In the genomic region with DNA sequence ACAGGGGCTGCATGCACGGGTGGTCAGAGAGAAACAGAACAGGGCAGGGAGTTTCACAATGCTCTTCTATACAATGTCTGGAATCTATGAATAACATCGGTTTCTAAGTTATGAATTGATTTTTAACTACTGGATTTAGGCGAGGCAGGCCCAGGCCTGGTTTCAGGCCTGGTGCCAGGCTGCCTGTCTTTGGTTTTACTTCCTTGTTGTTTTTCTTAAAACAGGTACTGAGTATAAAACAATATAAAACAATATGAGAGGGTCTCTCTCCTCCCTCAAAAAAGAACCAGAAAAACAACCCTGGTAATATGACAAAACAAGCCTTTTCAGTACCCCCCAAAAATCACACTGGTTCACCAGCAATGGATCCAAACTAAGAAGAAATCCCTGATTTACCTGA, we compare ENCODE assay signal across 8 cellular contexts.
DNase-seq lines count a peak whose midpoint lies in the region; ATAC-seq, FAIRE-seq and TF ChIP-seq lines count a peak whose summit lies in the region.
"Not testable (repeated sequence)": the region's sequence is repeated elsewhere in the genome, so short reads cannot be mapped to it uniquely, and the experiment has no call there.

No MANE protein-coding gene starts in this region.

- not testable (repeated sequence) for H3K4me3 ChIP-seq in GM23248; IMR-90 (ENCODE audit: insufficient read depth, low read depth, low read length); astrocyte (ENCODE audit: insufficient read depth, low read depth, low read length); mesenchymal stem cell (ENCODE audit: insufficient read depth in 1 of 2, low read depth in 1 of 2, low read length in 2 of 2)
- H3K4me3 ChIP-seq in bronchial epithelial cell (ENCODE audit: low read depth, low read length) = peak overlapping the region; percentile 21
- peak overlapping the region in 1 of 2 donors; percentile 7 for H3K4me3 ChIP-seq in esophagus (ENCODE audit: low read depth in 1 of 2, low read length in 2 of 2)

- not testable (repeated sequence) for H3K9me3 ChIP-seq in GM23248 (ENCODE audit: low read depth); IMR-90 (ENCODE audit: control insufficient read depth, insufficient read depth, low read length); astrocyte (ENCODE audit: insufficient read depth, low read depth, low read length); esophagus (ENCODE audit: control insufficient read depth in 2 of 2, insufficient read depth in 1 of 2, low read depth in 1 of 2, low read length in 1 of 2); mesenchymal stem cell (ENCODE audit: control insufficient read depth, low read length)

- not testable (repeated sequence) for H3K36me3 ChIP-seq in GM23248 (ENCODE audit: low read depth); IMR-90 (ENCODE audit: control insufficient read depth, insufficient read depth, low read length); astrocyte (ENCODE audit: insufficient read depth, low read length); bronchial epithelial cell (ENCODE audit: control insufficient read depth, insufficient read depth, low read length); esophagus (ENCODE audit: control insufficient read depth in 2 of 2, insufficient read depth in 2 of 2, low read length in 1 of 2); mesenchymal stem cell (ENCODE audit: control insufficient read depth in 1 of 2, insufficient read depth in 2 of 2, low read depth in 1 of 2, low read length in 2 of 2)

- not testable (repeated sequence) for H3K27me3 ChIP-seq in GM23248 (replicated peaks; ENCODE audit: insufficient read depth); IMR-90 (ENCODE audit: control insufficient read depth, insufficient read depth, low read length); astrocyte (ENCODE audit: insufficient read depth, low read length); bronchial epithelial cell (ENCODE audit: control insufficient read depth, insufficient read depth, low read length); esophagus (ENCODE audit: control insufficient read depth in 1 of 2, insufficient read depth in 2 of 2, low read length in 2 of 2); mesenchymal stem cell (ENCODE audit: control insufficient read depth in 1 of 2, insufficient read depth in 1 of 2, low read length in 2 of 2)

- 0 out of 2 replicates have a peak overlapping the region, but pooled peaks have one; percentile 36 for H3K18ac ChIP-seq in IMR-90 (ENCODE audit: low read depth, low read length)
- H3K18ac ChIP-seq in mesenchymal stem cell (ENCODE audit: low read depth in 1 of 2, low read length in 2 of 2) = not testable (repeated sequence)

- not testable (repeated sequence) for H3K36me3 Mint-ChIP-seq in astrocyte (ENCODE audit: low read depth, unreplicated experiment); neural crest cell (ENCODE audit: low read depth); type B pancreatic cell

- not testable (repeated sequence) for H3K4ac ChIP-seq in IMR-90 (ENCODE audit: low read depth, low read length); mesenchymal stem cell (ENCODE audit: low read depth in 1 of 2, low read length in 2 of 2)

- intact Hi-C loops in IMR-90 (cut with micrococcal nuclease) = not testable (repeated sequence)

- not testable (repeated sequence) for H2BK15ac ChIP-seq in IMR-90 (ENCODE audit: low read depth, low read length); mesenchymal stem cell (ENCODE audit: low read depth, poor library complexity, severe bottlenecking)

- not testable (repeated sequence) for H3K4me1 ChIP-seq in GM23248 (ENCODE audit: insufficient read depth); IMR-90 (ENCODE audit: control insufficient read depth, insufficient read depth, low read length); astrocyte (ENCODE audit: insufficient read depth, low read length); esophagus (ENCODE audit: control insufficient read depth in 2 of 2, insufficient read depth in 2 of 2, low read length in 1 of 2); mesenchymal stem cell (ENCODE audit: control insufficient read depth, insufficient read depth, low read depth, low read length)

- not testable (repeated sequence) for H2BK12ac ChIP-seq in mesenchymal stem cell (ENCODE audit: low read length in 2 of 2)

- not testable (repeated sequence) for H3K9me2 ChIP-seq in GM23248 (ENCODE audit: insufficient read depth)

- not testable (repeated sequence) for TF ChIP-seq RAD21 in IMR-90 (IDR thresholded peaks at IDR 0.05; ENCODE audit: low read length)

- H3K23ac ChIP-seq in IMR-90 (ENCODE audit: low read depth, low read length); mesenchymal stem cell (ENCODE audit: low read length in 2 of 2): not testable (repeated sequence)

- H4K5ac ChIP-seq in IMR-90 (ENCODE audit: low read depth, low read length) = not testable (repeated sequence)

- not testable (repeated sequence) for H2AK5ac ChIP-seq in IMR-90 (ENCODE audit: low read depth, low read length); mesenchymal stem cell (ENCODE audit: low read length, severe bottlenecking)

- H2AFZ ChIP-seq in GM23248 = peak overlapping the region; percentile 42; the same call in 1 of the 2 replicates
- H2AFZ ChIP-seq in IMR-90 (replicated peaks; ENCODE audit: low read length, poor library complexity); astrocyte (ENCODE audit: low read depth, low read length); mesenchymal stem cell (ENCODE audit: low read depth, low read length): not testable (repeated sequence)

- not testable (repeated sequence) for H3K27ac ChIP-seq in GM23248; IMR-90 (ENCODE audit: insufficient read depth, low read length); astrocyte (ENCODE audit: low read depth, low read length)
- H3K27ac ChIP-seq in esophagus (ENCODE audit: low read depth in 2 of 2, low read length in 1 of 2) = peak overlapping the region; percentile 88 to 90
- peak overlapping the region; percentile 74 for H3K27ac ChIP-seq in mesenchymal stem cell (ENCODE audit: low read length, poor library complexity, severe bottlenecking)

- not testable (repeated sequence) for H3K9me3 Mint-ChIP-seq in astrocyte (ENCODE audit: unreplicated experiment); neural crest cell; type B pancreatic cell

- H2BK20ac ChIP-seq in IMR-90 (ENCODE audit: low read depth, low read length) = not testable (repeated sequence)

- H3K4me1 Mint-ChIP-seq in astrocyte (ENCODE audit: low read depth, unreplicated experiment) = peaks cover 12% of the 10 kb centered on the region
- peaks cover 20% of the 10 kb centered on the region for H3K4me1 Mint-ChIP-seq in neural crest cell
- H3K4me1 Mint-ChIP-seq in type B pancreatic cell (ENCODE audit: unreplicated experiment) = peaks cover 23% of the 10 kb centered on the region

- WGBS in GM23248 (ENCODE audit: low coverage in 1 of 2, low lambda C conversion rate in 2 of 2, missing lambda C conversion rate in 2 of 2), 2 experiments = 21 to 24% methylated on average over 3 of the region's 3 CpGs
- no CpG with 5 or more reads among the region's 3 CpGs for WGBS in IMR-90 (ENCODE audit: extremely low coverage in 2 of 2, insufficient read length in 1 of 2), 2 experiments
- 37 to 41% methylated on average over 2 of the region's 3 CpGs for WGBS in esophagus, 2 donors
- 100% methylated on average over 1 of the region's 3 CpGs for WGBS in mesenchymal stem cell

- not testable (repeated sequence) for TF ChIP-seq CTCF in IMR-90 (conservative IDR thresholded peaks at IDR 0.05; ENCODE audit: low read depth, low read length); astrocyte (IDR thresholded peaks at IDR 0.05; ENCODE audit: insufficient read depth, low read depth, low read length); bronchial epithelial cell (IDR thresholded peaks at IDR 0.05; ENCODE audit: insufficient read depth, low read length, severe bottlenecking); neural crest cell (conservative IDR thresholded peaks at IDR 0.05); type B pancreatic cell (conservative IDR thresholded peaks at IDR 0.05)

- H3K9me1 ChIP-seq in IMR-90 (ENCODE audit: insufficient read depth, low read length) = not testable (repeated sequence)

- DNase-seq in GM23248; IMR-90; astrocyte (ENCODE audit: low read depth); mesenchymal stem cell; neural crest cell (ENCODE audit: low read depth, low spot score); type B pancreatic cell (ENCODE audit: extremely low spot score, unreplicated experiment): not testable (repeated sequence)
- peak; percentile 35 for DNase-seq in bronchial epithelial cell (ENCODE audit: low read depth)

- not testable (repeated sequence) for H2AK9ac ChIP-seq in IMR-90 (replicated peaks; ENCODE audit: low read depth, low read length, poor library complexity)

- H3F3A ChIP-seq in GM23248 (ENCODE audit: insufficient read depth) = not testable (repeated sequence)

- not testable (repeated sequence) for H3K9ac ChIP-seq in GM23248; IMR-90 (ENCODE audit: low read depth, low read length); astrocyte (ENCODE audit: low read length); mesenchymal stem cell (ENCODE audit: low read length)

- not testable (repeated sequence) for H2BK5ac ChIP-seq in IMR-90 (ENCODE audit: low read depth, low read length, poor library complexity, severe bottlenecking); mesenchymal stem cell (ENCODE audit: low read depth, low read length, poor library complexity, severe bottlenecking)

- H3K79me1 ChIP-seq in IMR-90 (ENCODE audit: low read depth in 1 of 2, low read length in 2 of 2); mesenchymal stem cell (replicated peaks; ENCODE audit: low read length, poor library complexity, severe bottlenecking): not testable (repeated sequence)

- H3K56ac ChIP-seq in IMR-90 (ENCODE audit: extremely low read depth, insufficient read depth, low read length) = not testable (repeated sequence)

- in situ Hi-C loops in GM23248 (cut with MboI); IMR-90 (cut with MboI; ENCODE audit: low sequenced_read_pairs): not testable (repeated sequence)

- H2BK120ac ChIP-seq in IMR-90 (ENCODE audit: low read depth, low read length); mesenchymal stem cell (ENCODE audit: low read depth, low read length): not testable (repeated sequence)

- not testable (repeated sequence) for ATAC-seq in IMR-90 (ENCODE audit: low read depth)

- BruUV-seq in IMR-90 (replicated peaks; lab: Mats Ljungman, UMichigan) = not testable (repeated sequence)

- H4K20me1 ChIP-seq in GM23248 (ENCODE audit: insufficient read depth); IMR-90 (ENCODE audit: insufficient read depth, low read length); astrocyte (ENCODE audit: insufficient read depth, low read length): not testable (repeated sequence)

- POLR2A ChIA-PET in IMR-90 (lab: Charles Lee; ENCODE audit: unreplicated experiment) = not testable (repeated sequence)

- H3K79me2 ChIP-seq in GM23248 (ENCODE audit: insufficient read depth); astrocyte (ENCODE audit: insufficient read depth, low read length): not testable (repeated sequence)

- H4K8ac ChIP-seq in IMR-90 (ENCODE audit: low read depth in 2 of 2, low read length in 2 of 2); mesenchymal stem cell (ENCODE audit: low read length): not testable (repeated sequence)

- H4K91ac ChIP-seq in IMR-90 (ENCODE audit: insufficient read depth, low read depth, low read length); mesenchymal stem cell (ENCODE audit: low read length): not testable (repeated sequence)

- H3K27ac Mint-ChIP-seq in astrocyte (ENCODE audit: unreplicated experiment) (peak overlapping the region; percentile 99), neural crest cell (ENCODE audit: unreplicated experiment) (peak overlapping the region; percentile 92), type B pancreatic cell (peak overlapping the region; percentile 95)

- TF ChIP-seq POLR2A in IMR-90 (IDR thresholded peaks at IDR 0.05; ENCODE audit: low read depth, low read length) = not testable (repeated sequence)

- not testable (repeated sequence) for H3K4me2 ChIP-seq in GM23248 (ENCODE audit: unreplicated experiment); IMR-90 (ENCODE audit: low read depth, low read length); astrocyte (ENCODE audit: low read length); mesenchymal stem cell (ENCODE audit: low read length, poor library complexity, severe bottlenecking)

- H3K4me3 Mint-ChIP-seq in astrocyte (ENCODE audit: unreplicated experiment) = peak overlapping the region; percentile 17
- not testable (repeated sequence) for H3K4me3 Mint-ChIP-seq in neural crest cell
- H3K4me3 Mint-ChIP-seq in type B pancreatic cell = peak overlapping the region; percentile 72

- CTCF ChIA-PET in IMR-90 (lab: Yijun Ruan, JAX) = not testable (repeated sequence)

- H3K14ac ChIP-seq in IMR-90 (replicated peaks; ENCODE audit: low read depth, low read length); mesenchymal stem cell (ENCODE audit: low read length in 2 of 2): not testable (repeated sequence)

- not testable (repeated sequence) for FAIRE-seq in astrocyte (lab: Jason Lieb, UNC); bronchial epithelial cell (lab: Jason Lieb, UNC)

- dilution Hi-C loops in IMR-90 (cut with HindIII; ENCODE audit: low sequenced_read_pairs, unreplicated experiment) = not testable (repeated sequence)

- not testable (repeated sequence) for H3K27me3 Mint-ChIP-seq in astrocyte (ENCODE audit: low read depth, unreplicated experiment); neural crest cell (ENCODE audit: low read depth); type B pancreatic cell
